In genomic region chr11:77547863-77548551, GRCh38 we compare ENCODE assay signal across 8 cellular contexts. TPM values are rescaled to one million over a fixed set of nuclear protein-coding genes. Genes with fewer than 3 reads are reported as not detected.
A peak's percentile ranks its signal among the peaks of the same experiment; 100 is the strongest.
DNase-seq lines count a peak whose midpoint lies in the region; ATAC-seq and TF ChIP-seq lines count a peak whose summit lies in the region.

No MANE protein-coding gene starts in this region.

- TF ChIP-seq EP300 in gastroesophageal sphincter (IDR thresholded peaks at IDR 0.05): no peak
- TF ChIP-seq EP300 in ovary (IDR thresholded peaks at IDR 0.05): no peak

- no peak for TF ChIP-seq POLR2A in HCT116 (IDR thresholded peaks at IDR 0.05; ENCODE audit: borderline replicate concordance, extremely low read depth, insufficient read depth, insufficient read length)
- no peak for TF ChIP-seq POLR2A in gastroesophageal sphincter (IDR thresholded peaks at IDR 0.05)
- TF ChIP-seq POLR2A in ovary (IDR thresholded peaks at IDR 0.05): no peak

- DNase-seq in COR-L47 (lab: John Stamatoyannopoulos, UW) (peak; percentile 63), HCT116 (ENCODE audit: low read depth, low spot score) (peak; percentile 37), NCI-H446 treated with DMSO at 0.1 percent for 48 hours (lab: John Stamatoyannopoulos, UW) (peak; percentile 52), ovary (peak in 2 of 5 donors; percentile 20 to 59)
- DNase-seq in activated CD4-positive, alpha-beta T cell treated with anti-CD3 and anti-CD28 coated beads for 48 hours: peak; percentile 42

- H3K79me2 ChIP-seq in HCT116 (ENCODE audit: insufficient read depth, low read length): no peaks in the 10 kb centered on the region

- intact Hi-C loops in HCT116 (cut with micrococcal nuclease): loop anchor here (1.0 to 5.0 kb wide), 3 partner anchors 356 to 501 kb away; no protein-coding TSS in a partner anchor
- intact Hi-C loops in ovary (cut with DNase I): loop anchor here in 1 of 4 donors (10.0 kb wide), 1 partner anchor 423 kb away; the partner anchor contains the start of gene MYO7A

- no peaks in the 10 kb centered on the region for H3K9me2 ChIP-seq in HCT116 (ENCODE audit: insufficient read depth)

- H3K36me3 ChIP-seq in HCT116 (ENCODE audit: control insufficient read depth in 1 of 2, insufficient read depth in 2 of 2, low read length in 2 of 2) (no peaks in the 10 kb centered on the region), gastroesophageal sphincter (no peaks in the 10 kb centered on the region), ovary (no peaks in the 10 kb centered on the region)

- H3K9me3 ChIP-seq in HCT116 (ENCODE audit: control insufficient read depth in 1 of 2, insufficient read depth in 1 of 2, low read depth in 1 of 2, low read length in 2 of 2) (0 out of 4 replicates have a peak, but pooled peaks cover 0 to 4% of the 10 kb centered on the region in 2 experiments), gastroesophageal sphincter (no peaks in the 10 kb centered on the region), ovary (no peaks in the 10 kb centered on the region)

- H3K4me1 ChIP-seq in HCT116 (ENCODE audit: control insufficient read depth in 1 of 2, insufficient read depth in 2 of 2, low read length in 2 of 2): no peaks in the 10 kb centered on the region
- peaks cover 0 to 10% (median 0%) of the 10 kb centered on the region in 3 donors for H3K4me1 ChIP-seq in gastroesophageal sphincter
- peaks cover 2% of the 10 kb centered on the region for H3K4me1 ChIP-seq in ovary (ENCODE audit: insufficient read depth)

- WGBS in gastroesophageal sphincter (ENCODE audit: low coverage in 1 of 2), 2 donors: 17 to 27% methylated on average over 6 to 9 of the region's 9 CpGs
- WGBS in ovary, 3 donors: 20 to 21% (median 20%) methylated on average over 9 of the region's 9 CpGs

- CTCF ChIA-PET in HCT116 (lab: Charles Lee): interaction anchor here (0.7 to 2.5 kb wide), 11 partner anchors 9 to 500 kb away, joined by 3 to 17 read pairs (median 4); no protein-coding TSS in a partner anchor

- H3K4me2 ChIP-seq in HCT116 (ENCODE audit: low read length): no peak overlapping the region

- RAD21 ChIA-PET in HCT116 (lab: Charles Lee; ENCODE audit: low non-redundant PET in 1 of 2, low total read pairs in 2 of 2, uncharacterized antibody in 2 of 2, unreplicated experiment in 2 of 2): interaction anchor here in 1 of 2 experiments (1.5 kb wide), 1 partner anchor 420 kb away, joined by 4 read pairs; the partner anchor contains the start of gene MYO7A

- H3K9ac ChIP-seq in HCT116 (ENCODE audit: low read length): no peak overlapping the region

- BruUV-seq in HCT116 (replicated peaks; lab: Mats Ljungman, UMichigan): no TSS peak

- H3K4me3 ChIP-seq in HCT116 (replicated peaks in 1 of 2; ENCODE audit: low read depth in 1 of 2, low read length in 2 of 2): no peak overlapping the region
- no peak overlapping the region for H3K4me3 ChIP-seq in gastroesophageal sphincter
- H3K4me3 ChIP-seq in ovary: no peak overlapping the region

- H3K27me3 ChIP-seq in HCT116 (ENCODE audit: insufficient read depth, low read length) (no peaks in the 10 kb centered on the region), gastroesophageal sphincter (no peaks in the 10 kb centered on the region), ovary (no peaks in the 10 kb centered on the region)

- peak; percentile 91 for TF ChIP-seq RAD21 in HCT116 (IDR thresholded peaks at IDR 0.05; ENCODE audit: low read depth)

- ATAC-seq in HCT116: peak; percentile 67
- ATAC-seq in gastroesophageal sphincter: no peak
- no peak for ATAC-seq in GM19351 (IDR thresholded peaks at IDR 0.05; ENCODE audit: unreplicated experiment)
- ATAC-seq in GM18861 (IDR thresholded peaks at IDR 0.05; ENCODE audit: unreplicated experiment): no peak

- TF ChIP-seq CTCF in HCT116 (IDR thresholded peaks at IDR 0.05 in 2 of 3, conservative IDR thresholded peaks at IDR 0.05 in 1 of 3; ENCODE audit: borderline replicate concordance in 1 of 3, insufficient read depth in 1 of 3, low read depth in 2 of 3, low read length in 2 of 3) (peak; percentile 49 to 93 (median 64)), gastroesophageal sphincter (IDR thresholded peaks at IDR 0.05) (peak; percentile 45 to 76 (median 69)), ovary (IDR thresholded peaks at IDR 0.05) (peak; percentile 65 to 75 (median 73))

- H4K20me1 ChIP-seq in HCT116 (ENCODE audit: insufficient read depth): no peaks in the 10 kb centered on the region

- POLR2A ChIA-PET in HCT116 (lab: Charles Lee): no interaction called here

- H3K27ac ChIP-seq in HCT116 (ENCODE audit: low read depth, low read length) (no peak overlapping the region), gastroesophageal sphincter (no peak overlapping the region), ovary (peak overlapping the region; percentile 11 to 39)

- H2AFZ ChIP-seq in HCT116 (ENCODE audit: low read depth, low read length, poor library complexity, severe bottlenecking): no peak overlapping the region

TF ChIP-seq in HCT116, 20 proteins besides CTCF, POLR2A, EP300 and RAD21:
- TF ChIP-seq CBX3 (IDR thresholded peaks at IDR 0.05; ENCODE audit: low read depth) (no peak), POLR2AphosphoS5 (IDR thresholded peaks at IDR 0.05; ENCODE audit: low read depth, low read length) (no peak), SRF (IDR thresholded peaks at IDR 0.05; ENCODE audit: low read depth) (no peak)

RNA-seq across cellular contexts. Expression of gene AQP11, which starts 41.7 kb away (rescaled TPM):
- total RNA-seq in HCT116 (2021; ENCODE audit: unreplicated experiment): 0.20 TPM
- polyA plus RNA-seq in HCT116 (2012): 0.40 and 0.53 TPM in 2 replicates
- total RNA-seq in gastroesophageal sphincter: 1 to 10 TPM in 2 of 4 donors, under 1 TPM in 1, not detected in 1; 0.96 to 1.5 (median 1.1) TPM
- 10 to 100 TPM in 4 of 7 donors, 1 to 10 TPM in 3; 4.9 to 14.2 (median 10.3) TPM for total RNA-seq in ovary
- polyA plus RNA-seq in ovary: 10 to 100 TPM in 1 of 2 donors, 1 to 10 TPM in 1; 7.7 to 19.1 TPM

Comparison
In these comparisons a context has a peak if more than half of its experiments do, and no peak if none do; other contexts are left out.
1. H3K27ac ChIP-seq: peak in ovary (2 of 2); none in HCT116 (single experiment) and gastroesophageal sphincter (0 of 4).
2. Peak in every context shown above with its lines, with median percentiles within 50 percentile points of each other: CTCF ChIP-seq.